9 cellular contexts compared by ENCODE assay signal in the genomic region with DNA sequence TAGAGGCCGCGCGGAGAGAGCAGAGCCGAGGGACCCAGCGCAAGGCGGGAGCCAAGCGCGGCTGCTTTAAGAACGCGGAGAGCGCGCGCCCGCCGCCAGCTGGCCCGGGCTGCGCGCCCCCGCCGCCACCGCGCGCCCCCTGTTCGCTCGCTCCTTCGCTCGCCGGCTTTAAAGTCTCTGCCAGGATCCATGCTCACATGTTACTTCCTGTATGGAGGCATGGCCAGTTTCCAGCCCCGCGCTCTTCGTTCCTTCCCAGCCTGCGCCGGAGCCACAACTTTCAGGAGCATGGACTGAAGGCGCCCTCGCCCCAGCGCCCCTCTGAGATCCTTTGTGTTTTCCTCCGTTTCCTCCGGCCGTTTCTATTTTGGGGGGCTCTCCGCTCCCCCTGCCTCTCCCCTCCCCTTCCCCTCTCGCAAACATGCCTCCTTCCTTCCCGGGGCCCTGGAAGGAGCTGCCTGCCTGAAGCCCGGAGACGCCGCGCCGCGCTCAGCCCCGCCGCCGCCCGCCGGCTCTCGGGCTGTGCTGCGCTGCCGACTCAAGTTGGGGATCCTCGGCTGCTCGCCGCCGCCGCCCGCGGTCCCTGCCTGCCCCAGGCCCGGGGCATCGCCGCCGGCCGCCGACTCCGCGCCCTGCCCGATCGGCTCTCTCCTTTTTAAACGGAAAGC. TPM values are rescaled to one million over a fixed set of nuclear protein-coding genes. Genes with fewer than 3 reads are reported as not detected.
DNase-seq lines count a peak whose midpoint lies in the region; ATAC-seq and TF ChIP-seq lines count a peak whose summit lies in the region.
"Had no signal": no experiment of that assay in that cellular context is flagged by ENCODE, and none has a peak within 500 bp of the region (broad histone marks: within the 10 kb centered on the region; RNA-seq: fewer than 3 reads in every experiment).

TSS of gene PTPRG (plus strand) at position 198 of the 668 bp plus-strand sequence. CDS start 717 bp downstream, outside the sequence.

- H3K27me3 ChIP-seq in adrenal gland (no peaks in the 10 kb centered on the region), heart left ventricle (peaks cover 0 to 28% (median 0%) of the 10 kb centered on the region in 9 donors), osteoblast (ENCODE audit: insufficient read depth, low read length) (no peaks in the 10 kb centered on the region)

- no peak for TF ChIP-seq CTCF in GM13977 (IDR thresholded peaks at IDR 0.05; ENCODE audit: extremely low read depth, insufficient read depth, missing control alignments)
- TF ChIP-seq CTCF in adrenal gland (IDR thresholded peaks at IDR 0.05) = no peak
- TF ChIP-seq CTCF in heart left ventricle (IDR thresholded peaks at IDR 0.05) = no peak
- no peak for TF ChIP-seq CTCF in osteoblast (IDR thresholded peaks at IDR 0.05; ENCODE audit: extremely low read depth, low read depth, low read length)

- H3K4me1 ChIP-seq in adrenal gland (replicated peaks in 1 of 2) (peaks cover 0 to 20% of the 10 kb centered on the region in 2 donors), heart left ventricle (peaks cover 0 to 40% (median 16%) of the 10 kb centered on the region in 12 donors), osteoblast (ENCODE audit: insufficient read depth, low read length) (peaks cover 28% of the 10 kb centered on the region)

- in situ Hi-C loops in GM13977 (cut with MboI; ENCODE audit: low pct_unique_long_range_greater_than_20kb, low sequenced_read_pairs, unreplicated experiment) = no loop called here

- TF ChIP-seq POLR2A in adrenal gland (IDR thresholded peaks at IDR 0.05) = peak; percentile 59 to 93
- TF ChIP-seq POLR2A in heart left ventricle (IDR thresholded peaks at IDR 0.05) = peak in 1 of 2 donors; percentile 77

- no peaks in the 10 kb centered on the region for H3K36me3 ChIP-seq in adrenal gland (replicated peaks in 1 of 2)
- H3K36me3 ChIP-seq in heart left ventricle = no peaks in the 10 kb centered on the region
- no peaks in the 10 kb centered on the region for H3K36me3 ChIP-seq in osteoblast (ENCODE audit: insufficient read depth, low read length)

- H2AFZ ChIP-seq in osteoblast (ENCODE audit: low read length) = peak within 1 kb of the TSS; percentile 91

- H3K4me3 ChIP-seq in adrenal gland = peak within 1 kb of the TSS; percentile 42 to 93 (median 74)
- peak within 1 kb of the TSS; percentile 65 to 97 (median 88) for H3K4me3 ChIP-seq in heart left ventricle
- peak within 1 kb of the TSS; percentile 92 for H3K4me3 ChIP-seq in osteoblast (ENCODE audit: insufficient read depth, low read length)
- H3K4me3 ChIP-seq: K562 had no signal

- H3K27ac ChIP-seq in adrenal gland (peak within 1 kb of the TSS; percentile 89 to 97 (median 94)), heart left ventricle (peak within 1 kb of the TSS; percentile 91 to 98 (median 96)), osteoblast (ENCODE audit: low read depth, low read length) (peak within 1 kb of the TSS; percentile 87)

- peak within 1 kb of the TSS; percentile 96 for H3K4me2 ChIP-seq in osteoblast (ENCODE audit: insufficient read depth, low read length)

- WGBS in adrenal gland, 4 donors = 1 to 2% (median 1%) methylated on average over 23 to 74 of the region's 74 CpGs
- 0 to 1% (median 0%) methylated on average over 29 to 74 of the region's 74 CpGs for WGBS in heart left ventricle, 4 donors

- DNase-seq in AG08395 (ENCODE audit: low spot score) (peak; percentile 92), GM13977 (ENCODE audit: low spot score) (peak; percentile 70), NCI-H524 (lab: John Stamatoyannopoulos, UW) (peak; percentile 84 to 90), adrenal gland (peak; percentile 90 to 95 (median 92)), heart left ventricle (peak; percentile 91 to 94 (median 92)), osteoblast (ENCODE audit: insufficient read length, low spot score, missing footprints) (peak; percentile 98), NOMO-1 treated with DMSO at 0.1 percent for 48 hours (lab: John Stamatoyannopoulos, UW; ENCODE audit: unreplicated experiment) (no peak)

- peak; percentile 52 for ATAC-seq in HG03135 (IDR thresholded peaks at IDR 0.05; ENCODE audit: unreplicated experiment)
- peak; percentile 59 to 84 (median 78) for ATAC-seq in heart left ventricle
- ATAC-seq: K562 had no signal

- peaks cover 9% of the 10 kb centered on the region for H4K20me1 ChIP-seq in osteoblast (ENCODE audit: insufficient read depth, low read length)

- intact Hi-C loops in adrenal gland (cut with DNase I) = loop anchor here (5.0 to 10.0 kb wide), 6 partner anchors 73 to 626 kb away; no protein-coding TSS in a partner anchor
- intact Hi-C loops in heart left ventricle (cut with DNase I) = loop anchor here (2.0 to 10.0 kb wide), 19 partner anchors 123 to 627 kb away; no protein-coding TSS in a partner anchor

- H3K9me3 ChIP-seq in adrenal gland (replicated peaks in 1 of 3) (no peaks in the 10 kb centered on the region), heart left ventricle (peaks cover 0 to 19% (median 8%) of the 10 kb centered on the region in 12 donors), osteoblast (ENCODE audit: low read depth, low read length) (no peaks in the 10 kb centered on the region)

- H3K79me2 ChIP-seq in osteoblast (ENCODE audit: insufficient read depth, low read length) = peaks cover 44% of the 10 kb centered on the region

RNA-seq across cellular contexts. Expression of gene PTPRG, which starts in this region (rescaled TPM):
- total RNA-seq in adrenal gland (100 to 1,000 TPM in 2 of 8 donors, 10 to 100 TPM in 6; 57.6 to 119 (median 78.7) TPM), heart left ventricle (10 to 100 TPM; 23.5 to 48.5 (median 35.6) TPM), osteoblast (148 TPM in 2 replicates)
- polyA plus RNA-seq in adrenal gland (10 to 100 TPM in 1 of 3 donors, 1 to 10 TPM in 2; 6.3 to 32.6 (median 9.0) TPM), heart left ventricle (10 to 100 TPM in 1 of 2 donors, 1 to 10 TPM in 1; 8.0 to 16.4 TPM)
- polyA plus RNA-seq: K562 had no signal
